ENCODE assay signal across 1 cellular context in genomic region chr2:70104231-70105111, GRCh38.
TF ChIP-seq lines count a peak whose summit lies in the region.

No MANE protein-coding gene starts in this region.

TF ChIP-seq in K562, 482 proteins besides CTCF, POLR2A, EP300 and RAD21 (continued from another document):
- TF ChIP-seq, protein P1, sequence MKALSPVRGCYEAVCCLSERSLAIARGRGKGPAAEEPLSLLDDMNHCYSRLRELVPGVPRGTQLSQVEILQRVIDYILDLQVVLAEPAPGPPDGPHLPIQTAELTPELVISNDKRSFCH (CRISPR knock-in tag; IDR thresholded peaks at IDR 0.05): no peak
- TF ChIP-seq, protein P1 (tag; IDR thresholded peaks at IDR 0.05): no peak
- TF ChIP-seq CXXC5 (CRISPR knock-in tag; IDR thresholded peaks at IDR 0.05) (peak; percentile 47), HNRNPLL (IDR thresholded peaks at IDR 0.05; ENCODE audit: low read depth, low read length, poor library complexity, severe bottlenecking) (no peak), PHF8 (IDR thresholded peaks at IDR 0.05; ENCODE audit: borderline replicate concordance, low read length) (peak; percentile 30; the same call in 1 of the 2 replicates)
- TF ChIP-seq, protein P2, sequence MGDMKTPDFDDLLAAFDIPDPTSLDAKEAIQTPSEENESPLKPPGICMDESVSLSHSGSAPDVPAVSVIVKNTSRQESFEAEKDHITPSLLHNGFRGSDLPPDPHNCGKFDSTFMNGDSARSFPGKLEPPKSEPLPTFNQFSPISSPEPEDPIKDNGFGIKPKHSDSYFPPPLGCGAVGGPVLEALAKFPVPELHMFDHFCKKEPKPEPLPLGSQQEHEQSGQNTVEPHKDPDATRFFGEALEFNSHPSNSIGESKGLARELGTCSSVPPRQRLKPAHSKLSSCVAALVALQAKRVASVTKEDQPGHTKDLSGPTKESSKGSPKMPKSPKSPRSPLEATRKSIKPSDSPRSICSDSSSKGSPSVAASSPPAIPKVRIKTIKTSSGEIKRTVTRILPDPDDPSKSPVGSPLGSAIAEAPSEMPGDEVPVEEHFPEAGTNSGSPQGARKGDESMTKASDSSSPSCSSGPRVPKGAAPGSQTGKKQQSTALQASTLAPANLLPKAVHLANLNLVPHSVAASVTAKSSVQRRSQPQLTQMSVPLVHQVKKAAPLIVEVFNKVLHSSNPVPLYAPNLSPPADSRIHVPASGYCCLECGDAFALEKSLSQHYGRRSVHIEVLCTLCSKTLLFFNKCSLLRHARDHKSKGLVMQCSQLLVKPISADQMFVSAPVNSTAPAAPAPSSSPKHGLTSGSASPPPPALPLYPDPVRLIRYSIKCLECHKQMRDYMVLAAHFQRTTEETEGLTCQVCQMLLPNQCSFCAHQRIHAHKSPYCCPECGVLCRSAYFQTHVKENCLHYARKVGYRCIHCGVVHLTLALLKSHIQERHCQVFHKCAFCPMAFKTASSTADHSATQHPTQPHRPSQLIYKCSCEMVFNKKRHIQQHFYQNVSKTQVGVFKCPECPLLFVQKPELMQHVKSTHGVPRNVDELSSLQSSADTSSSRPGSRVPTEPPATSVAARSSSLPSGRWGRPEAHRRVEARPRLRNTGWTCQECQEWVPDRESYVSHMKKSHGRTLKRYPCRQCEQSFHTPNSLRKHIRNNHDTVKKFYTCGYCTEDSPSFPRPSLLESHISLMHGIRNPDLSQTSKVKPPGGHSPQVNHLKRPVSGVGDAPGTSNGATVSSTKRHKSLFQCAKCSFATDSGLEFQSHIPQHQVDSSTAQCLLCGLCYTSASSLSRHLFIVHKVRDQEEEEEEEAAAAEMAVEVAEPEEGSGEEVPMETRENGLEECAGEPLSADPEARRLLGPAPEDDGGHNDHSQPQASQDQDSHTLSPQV (IDR thresholded peaks at IDR 0.05): peak; percentile 83; the same call in 1 of the 2 replicates
